7 cellular contexts compared by ENCODE assay signal in the genomic region with DNA sequence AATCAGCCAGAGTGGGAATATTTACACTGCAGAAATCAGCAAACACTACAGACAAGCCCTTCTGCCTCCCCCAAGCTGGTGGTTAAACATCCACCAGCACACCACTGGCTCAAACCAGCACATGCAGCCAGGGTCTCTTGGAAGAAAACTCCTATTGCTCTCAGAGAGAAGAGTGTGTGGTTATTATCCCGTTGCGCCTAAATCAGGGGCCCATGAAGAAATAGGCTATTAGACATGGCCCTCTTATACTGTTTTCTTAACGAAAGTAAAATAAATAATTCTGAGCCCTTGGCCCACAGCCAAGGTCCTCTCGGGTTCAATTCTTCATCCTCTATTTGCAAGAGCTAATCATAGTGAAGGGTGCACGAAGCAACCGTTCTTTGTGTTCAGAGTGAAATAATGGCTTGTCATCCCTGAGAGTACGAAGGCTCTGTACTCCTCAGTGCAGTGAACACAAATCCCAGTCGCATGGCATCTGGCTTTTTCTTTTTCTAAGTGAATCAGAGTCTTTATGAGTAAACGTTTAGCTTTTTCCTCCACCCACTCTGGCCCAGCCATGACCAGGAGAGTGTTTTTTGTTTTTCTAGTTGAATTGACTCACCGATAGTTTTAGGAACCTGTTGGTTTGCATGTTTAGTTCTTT. TPM values are rescaled to one million over a fixed set of nuclear protein-coding genes. Genes with fewer than 3 reads are reported as not detected.
DNase-seq lines count a peak whose midpoint lies in the region; ATAC-seq and TF ChIP-seq lines count a peak whose summit lies in the region.

No MANE protein-coding gene starts in this region.

- intact Hi-C loops in OCI-LY7 (cut with micrococcal nuclease; ENCODE audit: unreplicated experiment): no loop called here

- POLR2A ChIA-PET in OCI-LY7 (lab: Charles Lee): interaction anchor here (0.6 to 2.8 kb wide), 5 partner anchors 10 to 150 kb away, joined by 3 to 10 read pairs (median 3); no protein-coding TSS in a partner anchor

- DNase-seq in HCEC 1CT: peak; percentile 57
- peak; percentile 71 for DNase-seq in NCI-H1436 (lab: John Stamatoyannopoulos, UW)
- DNase-seq in amniotic epithelial cell (ENCODE audit: low read depth): peak; percentile 86
- DNase-seq in omental fat pad (ENCODE audit: low spot score): no peak
- no peak for DNase-seq in SIG-M5 treated with dmso at 0.1 percent for 504 hours (lab: John Stamatoyannopoulos, UW; ENCODE audit: unreplicated experiment)
- DNase-seq in OCI-LY7 (ENCODE audit: low spot score): no peak

- TF ChIP-seq POLR2A in GM18505 (IDR thresholded peaks at IDR 0.05; ENCODE audit: borderline replicate concordance, extremely low read depth, insufficient read depth, insufficient read length): no peak

- CTCF ChIA-PET in OCI-LY7 (lab: Charles Lee; ENCODE audit: unreplicated experiment): no interaction called here

- no peak overlapping the region for H3K27ac ChIP-seq in OCI-LY7 (ENCODE audit: low read depth, low read length, poor library complexity, severe bottlenecking)

- H3K4me1 ChIP-seq in OCI-LY7 (ENCODE audit: insufficient read depth, low read length, poor library complexity, severe bottlenecking): no peaks in the 10 kb centered on the region

- BruUV-seq in OCI-LY7 (replicated peaks; lab: Mats Ljungman, UMichigan): no TSS peak

- no peak overlapping the region for H3K4me2 ChIP-seq in OCI-LY7 (ENCODE audit: low read length)

- H3K36me3 ChIP-seq in OCI-LY7 (ENCODE audit: insufficient read depth, low read length): no peaks in the 10 kb centered on the region

- H3K4me3 ChIP-seq in OCI-LY7 (ENCODE audit: low read depth, low read length, poor library complexity, severe bottlenecking): no peak overlapping the region

- no peaks in the 10 kb centered on the region for H3K9me3 ChIP-seq in OCI-LY7 (ENCODE audit: low read length)

- H2AFZ ChIP-seq in OCI-LY7 (ENCODE audit: low read length): no peak overlapping the region

- ATAC-seq in GM18505 (IDR thresholded peaks at IDR 0.05; ENCODE audit: unreplicated experiment): peak; percentile 67
- peak; percentile 89 for ATAC-seq in omental fat pad (ENCODE audit: low FRiP score)

- no peaks in the 10 kb centered on the region for H3K9me2 ChIP-seq in OCI-LY7 (ENCODE audit: insufficient read depth, low read length)

- TF ChIP-seq CTCF in omental fat pad (IDR thresholded peaks at IDR 0.05) (no peak), OCI-LY7 (conservative IDR thresholded peaks at IDR 0.05; ENCODE audit: low read length) (no peak)

- H4K20me1 ChIP-seq in OCI-LY7 (ENCODE audit: insufficient read depth, low read length): no peaks in the 10 kb centered on the region

- H3K79me2 ChIP-seq in OCI-LY7 (ENCODE audit: insufficient read depth, low read depth, low read length): no peaks in the 10 kb centered on the region

RNA-seq across cellular contexts. Expression of gene RBM47, which starts 33.4 kb away (rescaled TPM):
- 100 to 1,000 TPM in 1 of 4 donors, 10 to 100 TPM in 3; 51.0 to 124 (median 55.5) TPM for total RNA-seq in omental fat pad
- total RNA-seq in OCI-LY7 (2014; rRNA removed; shearing (Covaris generic)): 4.6 and 5.3 TPM in 2 replicates
- 12.0 and 14.2 TPM in 2 replicates for total RNA-seq in OCI-LY7 (2022)

Comparison
In these comparisons a context has a peak if more than half of its experiments do, and no peak if none do; other contexts are left out.
1. DNase-seq: peak in HCEC 1CT (single experiment), NCI-H1436 (single experiment) and amniotic epithelial cell (single experiment); none in omental fat pad (single experiment), SIG-M5 treated with dmso at 0.1 percent for 504 hours (single experiment) and OCI-LY7 (single experiment).